Comparison of ENCODE assay signal across 8 cellular contexts in genomic region chr2:127105656-127106456, GRCh38. TPM values are rescaled to one million over a fixed set of nuclear protein-coding genes. Genes with fewer than 3 reads are reported as not detected.
DNase-seq lines count a peak whose midpoint lies in the region; ATAC-seq and TF ChIP-seq lines count a peak whose summit lies in the region.

No MANE protein-coding gene starts in this region.

- DNase-seq in NCI-H82 (lab: John Stamatoyannopoulos, UW): peak; percentile 73
- DNase-seq in NCI-H82 treated with DMSO at 0.1 percent for 48 hours (lab: John Stamatoyannopoulos, UW; ENCODE audit: unreplicated experiment): no peak
- peak; percentile 68 for DNase-seq in RPMI7951 (ENCODE audit: low read depth)
- no peak for DNase-seq in effector memory CD4-positive, alpha-beta T cell
- no peak for DNase-seq in memory B cell (ENCODE audit: low spot score in 2 of 2)
- DNase-seq in type B pancreatic cell (ENCODE audit: extremely low spot score, unreplicated experiment): no peak
- DNase-seq in stimulated activated CD4-positive, alpha-beta T cell treated with anti-CD3 and anti-CD28 coated beads, Interleukin-4, amount 100 ng/mL, for 4 hours: no peak

- ATAC-seq in memory B cell (ENCODE audit: low read depth): no peak
- no peak for ATAC-seq in GM19035 (IDR thresholded peaks at IDR 0.05; ENCODE audit: unreplicated experiment)

- H3K9me3 ChIP-seq in effector memory CD4-positive, alpha-beta T cell (ENCODE audit: control insufficient read depth, low read length): no peaks in the 10 kb centered on the region

- no peak for TF ChIP-seq CTCF in type B pancreatic cell (conservative IDR thresholded peaks at IDR 0.05)

- H3K9me3 Mint-ChIP-seq in memory B cell (no peaks in the 10 kb centered on the region), type B pancreatic cell (no peaks in the 10 kb centered on the region)

- H3K4me3 Mint-ChIP-seq in memory B cell (peak overlapping the region; percentile 78), type B pancreatic cell (peak overlapping the region; percentile 83)

- peak overlapping the region; percentile 88 for H3K4me3 ChIP-seq in effector memory CD4-positive, alpha-beta T cell (ENCODE audit: insufficient read depth, low read depth, low read length, poor library complexity, severe bottlenecking)

- peaks cover 9% of the 10 kb centered on the region for H3K27me3 ChIP-seq in effector memory CD4-positive, alpha-beta T cell (replicated peaks; ENCODE audit: control insufficient read depth, insufficient read depth, low read length, poor library complexity, severe bottlenecking)

- no peak overlapping the region for H3K27ac ChIP-seq in effector memory CD4-positive, alpha-beta T cell (ENCODE audit: insufficient read depth, low read length, poor library complexity, severe bottlenecking)

- peaks cover 4% of the 10 kb centered on the region for H3K4me1 Mint-ChIP-seq in memory B cell
- peaks cover 31% of the 10 kb centered on the region for H3K4me1 Mint-ChIP-seq in type B pancreatic cell (ENCODE audit: unreplicated experiment)

- H3K27me3 Mint-ChIP-seq in memory B cell (no peaks in the 10 kb centered on the region), type B pancreatic cell (peaks cover 4% of the 10 kb centered on the region)

- H3K36me3 Mint-ChIP-seq in memory B cell (no peaks in the 10 kb centered on the region), type B pancreatic cell (peaks cover 3% of the 10 kb centered on the region)

- no peaks in the 10 kb centered on the region for H3K36me3 ChIP-seq in effector memory CD4-positive, alpha-beta T cell (ENCODE audit: control insufficient read depth, insufficient read depth, low read length)

- peaks cover 13% of the 10 kb centered on the region for H3K4me1 ChIP-seq in effector memory CD4-positive, alpha-beta T cell (ENCODE audit: control insufficient read depth, insufficient read depth, low read length, poor library complexity, severe bottlenecking)

- H3K27ac Mint-ChIP-seq in memory B cell (no peak overlapping the region), type B pancreatic cell (no peak overlapping the region)

RNA-seq across cellular contexts. Expression of gene BIN1, which starts 1.1 kb away (rescaled TPM):
- total RNA-seq in RPMI7951 (2014; rRNA removed; shearing (Covaris generic)): 105 TPM in 2 replicates
- 26.3 and 63.4 TPM in 2 replicates for total RNA-seq in type B pancreatic cell (ENCODE audit: low replicate concordance)

Comparison
In these comparisons a context has a peak if more than half of its experiments do, and no peak if none do; other contexts are left out.
1. DNase-seq: peak in NCI-H82 (single experiment) and RPMI7951 (single experiment); none in NCI-H82 treated with DMSO at 0.1 percent for 48 hours (single experiment), effector memory CD4-positive, alpha-beta T cell (0 of 3), memory B cell (0 of 2), type B pancreatic cell (single experiment) and stimulated activated CD4-positive, alpha-beta T cell treated with anti-CD3 and anti-CD28 coated beads, Interleukin-4, amount 100 ng/mL, for 4 hours (0 of 2).